In genomic region chr5:180130291-180130869, GRCh38 we compare ENCODE assay signal across 23 cellular contexts. TPM values are rescaled to one million over a fixed set of nuclear protein-coding genes. Genes with fewer than 3 reads are reported as not detected.
DNase-seq lines count a peak whose midpoint lies in the region; ATAC-seq, FAIRE-seq and TF ChIP-seq lines count a peak whose summit lies in the region.
"Had no signal": no experiment of that assay in that cellular context is flagged by ENCODE, and none has a peak within 500 bp of the region (broad histone marks: within the 10 kb centered on the region; RNA-seq: fewer than 3 reads in every experiment).

No MANE protein-coding gene starts in this region.

- TF ChIP-seq EP300 in stomach (IDR thresholded peaks at IDR 0.05) (no peak), HepG2 (IDR thresholded peaks at IDR 0.05; ENCODE audit: low read depth in 2 of 2, low read length in 2 of 2) (no peak), HepG2 (CRISPR knock-in tag; IDR thresholded peaks at IDR 0.05; ENCODE audit: borderline replicate concordance) (no peak)

- no peak for TF ChIP-seq CTCF in brain (conservative IDR thresholded peaks at IDR 0.05)
- no peak for TF ChIP-seq CTCF in stomach (IDR thresholded peaks at IDR 0.05)
- no peak for TF ChIP-seq CTCF in brain microvascular endothelial cell (IDR thresholded peaks at IDR 0.05; ENCODE audit: low read depth, low read length, missing control alignments)
- TF ChIP-seq CTCF in HepG2 (CRISPR knock-in tag; IDR thresholded peaks at IDR 0.05): no peak
- TF ChIP-seq CTCF in GM13977 (IDR thresholded peaks at IDR 0.05; ENCODE audit: extremely low read depth, insufficient read depth, missing control alignments): no peak

- H3K4me2 ChIP-seq in HepG2 (ENCODE audit: low read depth, low read length): no peak overlapping the region

- ATAC-seq in HepG2: no peak
- ATAC-seq: Right ventricle myocardium inferior had no signal

- DNase-seq in activated naive CD4-positive, alpha-beta T cell treated with anti-CD3 and anti-CD28 coated beads, Interleukin-2, amount 10 ng/mL, durations not matched to agents 7 days and 5 days: peak; percentile 9
- DNase-seq in activated naive CD4-positive, alpha-beta T cell treated with anti-CD3 and anti-CD28 coated beads for 36 hours: no peak
- DNase-seq in mesenteric fat pad (ENCODE audit: low spot score) (peak; percentile 65), stomach (peak; percentile 20), brain microvascular endothelial cell (no peak), HepG2 (ENCODE audit: low spot score) (no peak), GM13977 (ENCODE audit: low spot score) (no peak)
- DNase-seq: CD8-positive, alpha-beta memory T cell; NCI-H1092 treated with DMSO at 0.1 percent for 48 hours; NCI-H2029 treated with DMSO at 0.1 percent for 48 hours; NCI-H2227 treated with DMSO at 0.1 percent for 48 hours; NCI-H69; T1000 had no signal

- H3K4me1 Mint-ChIP-seq in activated naive CD4-positive, alpha-beta T cell treated with anti-CD3 and anti-CD28 coated beads, Interleukin-2, amount 10 ng/mL, durations not matched to agents 7 days and 5 days: peaks cover 6% of the 10 kb centered on the region
- H3K4me1 Mint-ChIP-seq in activated naive CD4-positive, alpha-beta T cell treated with anti-CD3 and anti-CD28 coated beads for 36 hours (ENCODE audit: low read depth): peaks cover 7% of the 10 kb centered on the region
- H3K4me1 Mint-ChIP-seq in brain: peaks cover 17% of the 10 kb centered on the region
- H3K4me1 Mint-ChIP-seq: B cell, IgD-negative memory B cell had no signal

- H3K27me3 Mint-ChIP-seq in activated naive CD4-positive, alpha-beta T cell treated with anti-CD3 and anti-CD28 coated beads, Interleukin-2, amount 10 ng/mL, durations not matched to agents 7 days and 5 days: peaks cover under 1% of the 10 kb centered on the region
- H3K27me3 Mint-ChIP-seq in activated naive CD4-positive, alpha-beta T cell treated with anti-CD3 and anti-CD28 coated beads for 36 hours (ENCODE audit: low read depth): peaks cover 8% of the 10 kb centered on the region
- H3K27me3 Mint-ChIP-seq in brain: no peaks in the 10 kb centered on the region
- H3K27me3 Mint-ChIP-seq: activated CD4-positive, alpha-beta memory T cell treated with anti-CD3 and anti-CD28 coated beads, Interleukin-2, amount 10 ng/mL, durations not matched to agents 7 days and 5 days; B cell had no signal

- no peak overlapping the region for H3K4me3 Mint-ChIP-seq in activated naive CD4-positive, alpha-beta T cell treated with anti-CD3 and anti-CD28 coated beads, Interleukin-2, amount 10 ng/mL, durations not matched to agents 7 days and 5 days
- H3K4me3 Mint-ChIP-seq in activated naive CD4-positive, alpha-beta T cell treated with anti-CD3 and anti-CD28 coated beads for 36 hours: no peak overlapping the region
- no peak overlapping the region for H3K4me3 Mint-ChIP-seq in brain
- H3K4me3 Mint-ChIP-seq: activated CD4-positive, alpha-beta memory T cell treated with anti-CD3 and anti-CD28 coated beads, Interleukin-2, amount 10 ng/mL, durations not matched to agents 7 days and 5 days; activated naive CD8-positive, alpha-beta T cell; B cell; CD8-positive, alpha-beta memory T cell had no signal

- no peak for TF ChIP-seq RAD21 in HepG2 (CRISPR knock-in tag; IDR thresholded peaks at IDR 0.05)

- no peak overlapping the region for H3K27ac Mint-ChIP-seq in activated naive CD4-positive, alpha-beta T cell treated with anti-CD3 and anti-CD28 coated beads, Interleukin-2, amount 10 ng/mL, durations not matched to agents 7 days and 5 days
- H3K27ac Mint-ChIP-seq in activated naive CD4-positive, alpha-beta T cell treated with anti-CD3 and anti-CD28 coated beads for 36 hours: no peak overlapping the region
- peak overlapping the region in 4 of 5 experiments; percentile 33 to 71 (median 43) for H3K27ac Mint-ChIP-seq in brain
- H3K27ac Mint-ChIP-seq: activated CD4-positive, alpha-beta memory T cell treated with anti-CD3 and anti-CD28 coated beads, Interleukin-2, amount 10 ng/mL, durations not matched to agents 7 days and 5 days; activated naive CD8-positive, alpha-beta T cell; B cell; CD8-positive, alpha-beta memory T cell; IgD-negative memory B cell had no signal

- no peaks in the 10 kb centered on the region for H3K79me2 ChIP-seq in HepG2 (ENCODE audit: insufficient read depth, low read length)

- H3K9ac ChIP-seq in HepG2 (ENCODE audit: insufficient read depth, low read depth, low read length): no peak overlapping the region

- POLR2A ChIA-PET in HepG2 (lab: Yijun Ruan, JAX): no interaction called here

- H3K4me3 ChIP-seq in stomach (no peak overlapping the region), brain microvascular endothelial cell (ENCODE audit: low read depth, low read length) (no peak overlapping the region), HepG2 (replicated peaks in 1 of 3; ENCODE audit: insufficient read depth in 1 of 3, low read depth in 2 of 3, low read length in 3 of 3) (no peak overlapping the region)
- H3K4me3 ChIP-seq: ascending aorta, skin epidermis, uterus had no signal

- CTCF ChIA-PET in activated naive CD4-positive, alpha-beta T cell treated with anti-CD3 and anti-CD28 coated beads, Interleukin-2, amount 10 ng/mL, durations not matched to agents 7 days and 5 days (lab: Charles Lee): no interaction called here
- CTCF ChIA-PET in activated naive CD4-positive, alpha-beta T cell treated with anti-CD3 and anti-CD28 coated beads for 36 hours (lab: Charles Lee): interaction anchor here (1.2 kb wide), 1 partner anchor 198 kb away, joined by 3 read pairs; no protein-coding TSS in a partner anchor
- CTCF ChIA-PET in HepG2 (lab: Yijun Ruan, JAX; ENCODE audit: low intra/inter-chr PET ratio, low total read pairs): no interaction called here

- no TSS peak for BruUV-seq in HepG2 (replicated peaks; lab: Mats Ljungman, UMichigan)

- H3K9me3 Mint-ChIP-seq in activated naive CD4-positive, alpha-beta T cell treated with anti-CD3 and anti-CD28 coated beads, Interleukin-2, amount 10 ng/mL, durations not matched to agents 7 days and 5 days: no peaks in the 10 kb centered on the region
- H3K9me3 Mint-ChIP-seq in activated naive CD4-positive, alpha-beta T cell treated with anti-CD3 and anti-CD28 coated beads for 36 hours: no peaks in the 10 kb centered on the region
- H3K9me3 Mint-ChIP-seq in brain: no peaks in the 10 kb centered on the region
- H3K9me3 Mint-ChIP-seq: activated CD4-positive, alpha-beta memory T cell treated with anti-CD3 and anti-CD28 coated beads, Interleukin-2, amount 10 ng/mL, durations not matched to agents 7 days and 5 days; CD8-positive, alpha-beta memory T cell; IgD-negative memory B cell had no signal

- no peak overlapping the region for H2AFZ ChIP-seq in HepG2 (ENCODE audit: low read length)

- H3K36me3 Mint-ChIP-seq in activated naive CD4-positive, alpha-beta T cell treated with anti-CD3 and anti-CD28 coated beads, Interleukin-2, amount 10 ng/mL, durations not matched to agents 7 days and 5 days: no peaks in the 10 kb centered on the region
- H3K36me3 Mint-ChIP-seq in activated naive CD4-positive, alpha-beta T cell treated with anti-CD3 and anti-CD28 coated beads for 36 hours (ENCODE audit: low read depth): no peaks in the 10 kb centered on the region
- H3K36me3 Mint-ChIP-seq in brain: no peaks in the 10 kb centered on the region
- H3K36me3 Mint-ChIP-seq: activated naive CD8-positive, alpha-beta T cell; CD8-positive, alpha-beta memory T cell; IgD-negative memory B cell had no signal

- no peaks in the 10 kb centered on the region for H3K9me3 ChIP-seq in stomach
- H3K9me3 ChIP-seq in HepG2 (ENCODE audit: low read length): no peaks in the 10 kb centered on the region
- H3K9me3 ChIP-seq: ascending aorta, uterus had no signal

- H3K27me3 ChIP-seq in stomach (peaks cover 0 to 30% (median 19%) of the 10 kb centered on the region in 3 donors), brain microvascular endothelial cell (replicated peaks) (peaks cover 5% of the 10 kb centered on the region), HepG2 (ENCODE audit: control insufficient read depth in 1 of 2, insufficient read depth in 2 of 2, low read length in 2 of 2) (peaks cover 10 to 71% of the 10 kb centered on the region in 2 experiments)
- H3K27me3 ChIP-seq: uterus had no signal

- FAIRE-seq in HepG2 (lab: Jason Lieb, UNC): no peak

- TF ChIP-seq POLR2A in stomach (IDR thresholded peaks at IDR 0.05) (no peak), HepG2 (IDR thresholded peaks at IDR 0.05; ENCODE audit: insufficient read depth in 1 of 2, low read depth in 2 of 2, low read length in 2 of 2) (no peak)

- 72 to 80% (median 78%) methylated on average over 15 to 16 of the region's 16 CpGs for WGBS in stomach, 5 donors
- 13% methylated on average over 12 of the region's 16 CpGs for WGBS in HepG2 (ENCODE audit: low lambda C conversion rate)

- intact Hi-C loops in activated naive CD4-positive, alpha-beta T cell treated with anti-CD3 and anti-CD28 coated beads for 36 hours (cut with micrococcal nuclease): no loop called here
- intact Hi-C loops in stomach (cut with DNase I; ENCODE audit: low total_unique reads): no loop called here
- intact Hi-C loops in HepG2 (cut with micrococcal nuclease; ENCODE audit: unreplicated experiment): no loop called here

- H4K20me1 ChIP-seq in HepG2 (ENCODE audit: insufficient read depth, low read length): no peaks in the 10 kb centered on the region

- H3K4me1 ChIP-seq in stomach (peaks cover 0 to 8% (median 6%) of the 10 kb centered on the region in 4 donors), HepG2 (ENCODE audit: insufficient read depth, low read length) (no peaks in the 10 kb centered on the region)
- H3K4me1 ChIP-seq: ascending aorta, uterus had no signal

- in situ Hi-C loops in brain microvascular endothelial cell (cut with HindIII; ENCODE audit: low pct_ligation_motif_present, low sequenced_read_pairs) (no loop called here), HepG2 (cut with HindIII; ENCODE audit: extremely low pct_ligation_motif_present, low pct_unique_long_range_greater_than_20kb) (loop anchor here (5.0 kb wide), 1 partner anchor 77 kb away; the partner anchor contains the start of gene RASGEF1C), GM13977 (cut with MboI; ENCODE audit: low pct_unique_long_range_greater_than_20kb, low sequenced_read_pairs, unreplicated experiment) (no loop called here)

- H3K27ac ChIP-seq in stomach (no peak overlapping the region), brain microvascular endothelial cell (no peak overlapping the region), HepG2 (ENCODE audit: extremely low read length, insufficient read depth, low read length) (no peak overlapping the region)
- H3K27ac ChIP-seq: ascending aorta, epithelial cell of prostate, skin epidermis, uterus had no signal

- no peaks in the 10 kb centered on the region for H3K36me3 ChIP-seq in stomach
- no peaks in the 10 kb centered on the region for H3K36me3 ChIP-seq in brain microvascular endothelial cell (replicated peaks)
- H3K36me3 ChIP-seq in HepG2 (replicated peaks in 1 of 2; ENCODE audit: control insufficient read depth in 1 of 2, insufficient read depth in 2 of 2, low read length in 2 of 2): no peaks in the 10 kb centered on the region
- H3K36me3 ChIP-seq: ascending aorta, uterus had no signal

RNA-seq across cellular contexts. Expression of gene RNF130, which starts 58.8 kb away (rescaled TPM):
- 10 to 100 TPM; 10.3 to 11.9 TPM for total RNA-seq in activated naive CD4-positive, alpha-beta T cell treated with anti-CD3 and anti-CD28 coated beads for 36 hours
- polyA plus RNA-seq in brain (ENCODE audit: insufficient read depth, low read depth, low replicate concordance): 96.7 TPM
- 135 TPM for total RNA-seq in mesenteric fat pad
- 10 to 100 TPM; 27.0 to 87.8 (median 73.2) TPM for total RNA-seq in stomach
- polyA plus RNA-seq in stomach: 10 to 100 TPM; 36.9 to 47.8 (median 39.5) TPM
- total RNA-seq in HepG2 (2016; rRNA removed; fragmentation: Illumina TruSeq; extraction: Trizol): 21.3 and 28.2 TPM in 2 replicates
- 51.1 and 56.5 TPM in 2 replicates for total RNA-seq in HepG2 (2016; cell fraction: cytosol; rRNA removed; fragmentation: Illumina TruSeq; extraction: Trizol; ENCODE audit: low read depth)
- 20.7 and 27.0 TPM in 2 replicates for total RNA-seq in HepG2 (2016; cell fraction: insoluble cytoplasmic fraction; rRNA removed; fragmentation: Illumina TruSeq; extraction: Trizol)
- total RNA-seq in HepG2 (2016; cell fraction: membrane; rRNA removed; fragmentation: Illumina TruSeq; extraction: Trizol): 71.6 and 78.1 TPM in 2 replicates
- total RNA-seq in HepG2 (2016; cell fraction: nucleus; rRNA removed; fragmentation: Illumina TruSeq; extraction: Trizol): 19.2 and 22.9 TPM in 2 replicates
- 25.9 and 28.3 TPM in 2 replicates for polyA plus RNA-seq in HepG2 (2011; rRNA removed)
- polyA plus RNA-seq in HepG2 (2011; cell fraction: cytosol; rRNA removed): 21.0 and 26.9 TPM in 2 replicates
- polyA plus RNA-seq in HepG2 (2011; cell fraction: nucleus; rRNA removed): 10.8 and 12.4 TPM in 2 replicates
- polyA plus RNA-seq in HepG2 (2012): 21.3 and 23.0 TPM in 2 replicates
- polyA plus RNA-seq in HepG2 (2016; cell fraction: cytosol; fragmentation: Illumina TruSeq; extraction: Trizol; ENCODE audit: low read depth): 78.2 and 88.6 TPM in 2 replicates
- 31.6 and 34.3 TPM in 2 replicates for polyA plus RNA-seq in HepG2 (2016; cell fraction: insoluble cytoplasmic fraction; fragmentation: Illumina TruSeq; extraction: Trizol; ENCODE audit: low read depth)
- 86.4 and 87.9 TPM in 2 replicates for polyA plus RNA-seq in HepG2 (2016; cell fraction: membrane; fragmentation: Illumina TruSeq; extraction: Trizol; ENCODE audit: low read depth)
- 38.8 and 41.1 TPM in 2 replicates for polyA plus RNA-seq in HepG2 (2016; cell fraction: nucleus; fragmentation: Illumina TruSeq; extraction: Trizol; ENCODE audit: insufficient read depth, low read depth)
- 12.5 and 16.7 TPM in 2 replicates for polyA minus RNA-seq in HepG2 (2011; rRNA and poly(A)+ RNA removed; ENCODE audit: low replicate concordance)
- polyA minus RNA-seq in HepG2 (2011; cell fraction: cytosol; rRNA and poly(A)+ RNA removed): 12.9 and 13.1 TPM in 2 replicates
- polyA minus RNA-seq in HepG2 (2011; cell fraction: nucleus; rRNA and poly(A)+ RNA removed): 18.3 and 20.1 TPM in 2 replicates

Comparison
In these comparisons a context has a peak if more than half of its experiments do, and no peak if none do; other contexts are left out.
1. DNase-seq: peak in activated naive CD4-positive, alpha-beta T cell treated with anti-CD3 and anti-CD28 coated beads, Interleukin-2, amount 10 ng/mL, durations not matched to agents 7 days and 5 days (single experiment), mesenteric fat pad (single experiment) and stomach (single experiment); none in activated naive CD4-positive, alpha-beta T cell treated with anti-CD3 and anti-CD28 coated beads for 36 hours (single experiment), brain microvascular endothelial cell (single experiment), HepG2 (single experiment) and GM13977 (single experiment).
2. H3K27ac Mint-ChIP-seq: peak in brain (4 of 5); none in activated naive CD4-positive, alpha-beta T cell treated with anti-CD3 and anti-CD28 coated beads, Interleukin-2, amount 10 ng/mL, durations not matched to agents 7 days and 5 days (single experiment) and activated naive CD4-positive, alpha-beta T cell treated with anti-CD3 and anti-CD28 coated beads for 36 hours (single experiment).